ENCODE assay signal across 1 cellular context in genomic region chr12:115451151-115451784, GRCh38.
TF ChIP-seq lines count a peak whose summit lies in the region.

No MANE protein-coding gene starts in this region.

TF ChIP-seq in WTC11, 78 proteins besides CTCF, POLR2A, EP300 and RAD21 (continued from another document):
- TF ChIP-seq ATF6 (CRISPR knock-in tag; IDR thresholded peaks at IDR 0.05), result no peak
- no peak for TF ChIP-seq KAT7 (CRISPR knock-in tag; IDR thresholded peaks at IDR 0.05; ENCODE audit: borderline replicate concordance)
- no peak for TF ChIP-seq ZNF425 (CRISPR knock-in tag; conservative IDR thresholded peaks at IDR 0.05)
- no peak for TF ChIP-seq ZNF423 (CRISPR knock-in tag; IDR thresholded peaks at IDR 0.05)
- TF ChIP-seq NR3C1 (CRISPR knock-in tag; conservative IDR thresholded peaks at IDR 0.05; ENCODE audit: low read depth), result no peak
